8 cellular contexts compared by ENCODE assay signal in the genomic region with DNA sequence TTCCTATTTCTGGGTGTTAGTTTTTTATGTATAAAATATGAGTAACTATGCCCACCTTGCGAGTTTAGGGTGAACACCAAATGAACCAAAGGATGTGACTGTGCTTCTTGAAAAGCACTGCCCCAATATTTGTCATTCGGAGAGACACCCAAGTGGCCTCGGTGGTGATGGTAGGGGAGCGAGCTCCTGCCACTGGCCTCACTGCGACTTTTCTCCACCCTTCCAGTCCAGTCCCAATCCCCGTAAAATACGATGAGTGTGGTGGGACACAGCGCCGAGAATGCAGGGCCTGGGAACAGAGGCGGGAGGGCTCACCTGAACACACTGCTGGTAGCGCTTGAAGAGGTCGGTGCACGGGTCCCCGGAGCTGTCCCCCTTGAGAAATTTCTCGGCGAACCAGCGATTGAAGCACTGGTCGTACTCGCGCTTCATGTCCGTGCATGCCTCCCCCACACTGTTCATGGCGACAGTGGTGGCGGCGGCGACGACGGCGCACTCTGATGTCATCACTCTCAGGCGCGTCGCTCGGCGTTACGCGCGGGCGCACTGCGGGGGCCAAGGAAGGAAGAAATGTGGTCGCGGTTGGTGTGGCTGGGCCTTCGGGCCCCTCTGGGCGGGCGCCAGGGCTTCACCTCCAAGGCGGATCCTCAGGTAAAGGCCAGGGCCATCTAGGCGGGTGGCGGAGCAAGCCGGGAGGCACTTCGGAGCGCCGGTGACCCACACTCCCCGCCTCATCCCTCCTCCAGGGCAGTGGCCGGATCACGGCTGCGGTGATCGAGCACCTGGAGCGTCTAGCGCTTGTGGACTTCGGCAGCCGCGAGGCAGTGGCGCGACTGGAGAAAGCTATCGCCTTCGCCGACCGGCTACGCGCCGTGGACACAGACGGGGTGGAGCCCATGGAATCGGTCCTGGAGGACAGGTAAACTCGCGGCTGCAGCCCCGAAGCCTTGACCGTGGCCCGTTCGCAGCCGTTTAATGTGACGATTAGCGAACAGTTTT. TPM values are rescaled to one million over a fixed set of nuclear protein-coding genes. Genes with fewer than 3 reads are reported as not detected.
DNase-seq lines count a peak whose midpoint lies in the region; ATAC-seq, FAIRE-seq and TF ChIP-seq lines count a peak whose summit lies in the region.

A gene with protein sequence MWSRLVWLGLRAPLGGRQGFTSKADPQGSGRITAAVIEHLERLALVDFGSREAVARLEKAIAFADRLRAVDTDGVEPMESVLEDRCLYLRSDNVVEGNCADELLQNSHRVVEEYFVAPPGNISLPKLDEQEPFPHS (plus strand): TSS at position 534 of the 999 bp plus-strand sequence. CDS start 37 bp downstream, at position 571.
A gene (minus strand): TSS at position 474 of the 999 bp plus-strand sequence. CDS start 12 bp downstream, at position 462.

- FAIRE-seq in GM12891 (lab: Jason Lieb, UNC) = peak; percentile 96

- CTCF ChIA-PET in T-cell (lab: Charles Lee) = interaction anchor here in 1 of 2 donors (0.8 kb wide), 1 partner anchor 135 kb away, joined by 5 read pairs; a partner anchor contains a TSS

- intact Hi-C loops in heart left ventricle (cut with DNase I) (loop anchor here in 1 of 10 donors (5.0 kb wide), 1 partner anchor 51 kb away; a partner anchor contains a TSS), posterior cingulate gyrus (cut with DNase I) (no loop called here)

- peak in 1 of 4 donors; percentile 78 for TF ChIP-seq EP300 in upper lobe of left lung (IDR thresholded peaks at IDR 0.05)

- DNase-seq in GM12891 (ENCODE audit: insufficient read length, low spot score) = peak; percentile 68
- DNase-seq in NCI-H1105 (lab: John Stamatoyannopoulos, UW) = peak; percentile 75
- peak; percentile 68 to 90 (median 82) for DNase-seq in T-cell
- peak; percentile 95 for DNase-seq in activated naive CD8-positive, alpha-beta T cell treated with anti-CD3 and anti-CD28 coated beads, Interleukin-2, amount 50 U/mL, for 24 hours
- DNase-seq in heart left ventricle = peak; percentile 85 to 92 (median 86)
- DNase-seq in posterior cingulate gyrus = peak; percentile 81 to 98 (median 84)
- DNase-seq in upper lobe of left lung = peak; percentile 79 to 98

- peak within 1 kb of the TSS; percentile 65 to 100 (median 94) for H3K4me3 ChIP-seq in heart left ventricle
- H3K4me3 ChIP-seq in upper lobe of left lung = peak within 1 kb of the TSS; percentile 74 to 100 (median 85)

- H3K27me3 Mint-ChIP-seq in T-cell = no peaks in the 10 kb centered on the region
- peaks cover 2% of the 10 kb centered on the region for H3K27me3 Mint-ChIP-seq in activated naive CD8-positive, alpha-beta T cell treated with anti-CD3 and anti-CD28 coated beads, Interleukin-2, amount 50 U/mL, for 24 hours

- H3K27ac ChIP-seq in heart left ventricle (peak within 1 kb of the TSS; percentile 63 to 93 (median 88)), upper lobe of left lung (peak within 1 kb of the TSS; percentile 85 to 95 (median 88))

- H3K9me3 ChIP-seq in heart left ventricle (no peaks in the 10 kb centered on the region), upper lobe of left lung (no peaks in the 10 kb centered on the region)

- H3K36me3 Mint-ChIP-seq in T-cell = peaks cover 17% of the 10 kb centered on the region
- peaks cover 36% of the 10 kb centered on the region for H3K36me3 Mint-ChIP-seq in activated naive CD8-positive, alpha-beta T cell treated with anti-CD3 and anti-CD28 coated beads, Interleukin-2, amount 50 U/mL, for 24 hours (ENCODE audit: low read depth)

- ATAC-seq in HG02642 (IDR thresholded peaks at IDR 0.05; ENCODE audit: poor library complexity, unreplicated experiment) (peak; percentile 92), T-cell (replicated peaks in 1 of 4) (peak; percentile 95 to 97 (median 96)), heart left ventricle (peak; percentile 91 to 99 (median 98)), upper lobe of left lung (ENCODE audit: low FRiP score in 2 of 2) (peak; percentile 97 to 99)
- ATAC-seq in activated naive CD8-positive, alpha-beta T cell treated with anti-CD3 and anti-CD28 coated beads, Interleukin-2, amount 50 U/mL, for 24 hours = peak; percentile 97

- POLR2A ChIA-PET in T-cell (lab: Charles Lee) = interaction anchor here in 1 of 2 donors (0.5 kb wide), 1 partner anchor 39 kb away, joined by 6 read pairs; no protein-coding TSS in a partner anchor

- peaks cover 0 to 62% (median 42%) of the 10 kb centered on the region in 9 donors for H3K36me3 ChIP-seq in heart left ventricle
- peaks cover 4 to 53% (median 25%) of the 10 kb centered on the region in 4 donors for H3K36me3 ChIP-seq in upper lobe of left lung

- no peaks in the 10 kb centered on the region for H3K9me3 Mint-ChIP-seq in T-cell
- no peaks in the 10 kb centered on the region for H3K9me3 Mint-ChIP-seq in activated naive CD8-positive, alpha-beta T cell treated with anti-CD3 and anti-CD28 coated beads, Interleukin-2, amount 50 U/mL, for 24 hours

- 0 to 1% (median 0%) methylated on average over 50 to 80 of the region's 80 CpGs for WGBS in heart left ventricle, 4 donors
- 0% methylated on average over 35 to 39 of the region's 80 CpGs for WGBS in upper lobe of left lung, 2 donors

- peaks cover 11 to 35% (median 22%) of the 10 kb centered on the region in 12 donors for H3K4me1 ChIP-seq in heart left ventricle
- H3K4me1 ChIP-seq in upper lobe of left lung = peaks cover 19 to 33% (median 25%) of the 10 kb centered on the region in 4 donors

- H3K27me3 ChIP-seq in heart left ventricle (no peaks in the 10 kb centered on the region), upper lobe of left lung (no peaks in the 10 kb centered on the region)

- H3K4me3 Mint-ChIP-seq in T-cell = peak within 1 kb of the TSS; percentile 97 to 98 (median 98)
- peak within 1 kb of the TSS; percentile 99 for H3K4me3 Mint-ChIP-seq in activated naive CD8-positive, alpha-beta T cell treated with anti-CD3 and anti-CD28 coated beads, Interleukin-2, amount 50 U/mL, for 24 hours

- peak within 1 kb of the TSS; percentile 90 to 96 for H3K27ac Mint-ChIP-seq in T-cell
- peak within 1 kb of the TSS; percentile 100 for H3K27ac Mint-ChIP-seq in activated naive CD8-positive, alpha-beta T cell treated with anti-CD3 and anti-CD28 coated beads, Interleukin-2, amount 50 U/mL, for 24 hours

- peaks cover 34 to 44% (median 38%) of the 10 kb centered on the region in 3 donors for H3K4me1 Mint-ChIP-seq in T-cell
- H3K4me1 Mint-ChIP-seq in activated naive CD8-positive, alpha-beta T cell treated with anti-CD3 and anti-CD28 coated beads, Interleukin-2, amount 50 U/mL, for 24 hours = peaks cover 47% of the 10 kb centered on the region

- peak; percentile 89 for TF ChIP-seq POLR2A in GM12891 (IDR thresholded peaks at IDR 0.05; ENCODE audit: low read depth, low read length)
- TF ChIP-seq POLR2A in heart left ventricle (IDR thresholded peaks at IDR 0.05) = no peak
- peak in 3 of 4 donors; percentile 55 to 85 (median 77) for TF ChIP-seq POLR2A in upper lobe of left lung (IDR thresholded peaks at IDR 0.05)

- peak in 1 of 12 donors; percentile 16 for TF ChIP-seq CTCF in heart left ventricle (IDR thresholded peaks at IDR 0.05)
- TF ChIP-seq CTCF in upper lobe of left lung (IDR thresholded peaks at IDR 0.05) = peak in 3 of 6 experiments; percentile 14 to 45 (median 19)

TF ChIP-seq in GM12891, 5 proteins besides CTCF, POLR2A, EP300 and RAD21:
- TF ChIP-seq PAX5 (IDR thresholded peaks at IDR 0.05; ENCODE audit: insufficient read depth, low read length, severe bottlenecking) = peak; percentile 97
- peak; percentile 79 for TF ChIP-seq TAF1 (IDR thresholded peaks at IDR 0.05; ENCODE audit: low read depth, low read length)
- peak; percentile 81 for TF ChIP-seq POU2F2 (IDR thresholded peaks at IDR 0.05; ENCODE audit: low read depth, low read length)
- TF ChIP-seq POLR2AphosphoS5 (IDR thresholded peaks at IDR 0.05; ENCODE audit: low read depth, low read length) = peak; percentile 95
- no peak for TF ChIP-seq SPI1 (IDR thresholded peaks at IDR 0.05; ENCODE audit: low read depth, low read length)

RNA-seq across cellular contexts. Expression of the first gene that starts in this region (rescaled TPM):
- 11.3 TPM for polyA plus RNA-seq in GM12891 (2012; ENCODE audit: low read depth, missing spikeins)
- total RNA-seq in T-cell (10 to 100 TPM; 15.9 to 47.2 (median 30.3) TPM), heart left ventricle (10 to 100 TPM in 7 of 9 donors, 1 to 10 TPM in 2; 8.5 to 18.0 (median 11.8) TPM), upper lobe of left lung (10 to 100 TPM; 11.8 to 35.6 (median 22.5) TPM)
- 10 to 100 TPM in 1 of 2 donors, 1 to 10 TPM in 1; 5.4 to 11.5 TPM for polyA plus RNA-seq in heart left ventricle

RNA-seq across cellular contexts. Expression of the second gene that starts in this region (rescaled TPM):
- polyA plus RNA-seq in GM12891 (2012; ENCODE audit: low read depth, missing spikeins) = 73.8 TPM
- total RNA-seq in T-cell (10 to 100 TPM; 15.9 to 24.0 (median 21.5) TPM), heart left ventricle (10 to 100 TPM in 8 of 9 donors, 1 to 10 TPM in 1; 6.4 to 17.6 (median 14.9) TPM), upper lobe of left lung (10 to 100 TPM in 4 of 6 donors, 1 to 10 TPM in 1, not detected in 1; 5.2 to 21.1 (median 18.7) TPM)
- 10 to 100 TPM; 18.0 to 34.9 TPM for polyA plus RNA-seq in heart left ventricle

Comparison
In these comparisons a context has a peak if more than half of its experiments do, and no peak if none do; other contexts are left out.
1. Peak in every context shown above with its lines: DNase-seq, ATAC-seq, H3K4me3 ChIP-seq and H3K27ac ChIP-seq.
2. POLR2A ChIP-seq: peak in GM12891 (single experiment) and upper lobe of left lung (3 of 4); none in heart left ventricle (0 of 2).